Comparison of ENCODE assay signal across 24 cellular contexts in the genomic region with DNA sequence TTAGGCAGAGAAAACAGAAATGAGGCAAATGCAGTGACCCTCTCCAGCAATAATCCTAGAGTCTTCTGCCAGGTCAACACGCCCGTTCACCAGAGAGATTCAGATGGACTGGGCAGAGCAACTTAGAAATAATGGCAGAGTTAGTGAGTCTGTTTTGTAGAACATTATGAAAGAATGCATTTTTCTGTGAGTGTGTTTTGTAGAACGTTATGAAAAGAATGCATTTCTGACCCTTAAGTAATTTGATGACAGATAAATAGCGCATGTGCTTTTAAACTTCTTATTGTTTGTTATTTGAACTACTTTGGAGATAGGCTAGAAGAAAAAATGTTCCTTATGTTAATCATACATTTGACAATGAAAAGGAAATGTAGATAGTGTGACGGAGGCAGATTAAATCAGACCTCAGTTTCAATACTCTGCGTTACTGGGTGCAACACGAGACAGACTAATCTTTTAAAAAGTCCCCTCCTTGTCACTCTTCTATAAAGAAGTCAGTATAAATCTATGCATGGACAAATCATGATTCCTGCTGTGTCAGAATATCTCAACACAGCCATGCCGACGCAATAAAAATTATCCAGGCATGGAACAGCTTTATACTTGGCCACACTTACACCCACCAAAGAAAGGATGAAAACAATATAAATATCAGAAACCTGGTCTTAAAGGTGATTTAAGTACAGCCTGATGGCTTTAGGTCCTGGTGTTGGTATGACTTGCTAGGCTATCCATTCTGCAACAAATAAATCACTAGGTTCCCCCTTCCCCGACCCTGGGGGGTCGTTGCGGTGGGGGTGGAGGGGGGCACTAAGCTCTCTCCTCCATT. TPM values are rescaled to one million over a fixed set of nuclear protein-coding genes. Genes with fewer than 3 reads are reported as not detected.
DNase-seq lines count a peak whose midpoint lies in the region; ATAC-seq and TF ChIP-seq lines count a peak whose summit lies in the region.
"Had no signal": no experiment of that assay in that cellular context is flagged by ENCODE, and none has a peak within 500 bp of the region (broad histone marks: within the 10 kb centered on the region; RNA-seq: fewer than 3 reads in every experiment).

No MANE protein-coding gene starts in this region.

- H3K9me3 ChIP-seq in SJSA1 (replicated peaks): no peaks in the 10 kb centered on the region
- H3K9me3 ChIP-seq: BE2C, mucosa of descending colon had no signal

- no peaks in the 10 kb centered on the region for H3K9me3 Mint-ChIP-seq in nephron progenitor cell
- no peaks in the 10 kb centered on the region for H3K9me3 Mint-ChIP-seq in activated CD8-positive, alpha-beta T cell treated with anti-CD3 and anti-CD28 coated beads, Interleukin-2, amount 10 ng/mL, durations not matched to agents 7 days and 5 days (ENCODE audit: insufficient read depth)
- H3K9me3 Mint-ChIP-seq: activated T-helper 2 cell treated with anti-CD3 and anti-CD28 coated beads, Interferon-gamma antibody, Interleukin-2, Interleukin-4, amounts not matched to agents 10 μg/mL and 5 μg/mL and 100 μg/mL, durations not matched to agents 14 hours and 24 hours and 36 hours had no signal

- TF ChIP-seq CTCF in nephron progenitor cell (IDR thresholded peaks at IDR 0.05): no peak

- DNase-seq in ELR (ENCODE audit: low read depth): peak; percentile 24
- DNase-seq in SJSA1 (ENCODE audit: low read depth in 1 of 2, low spot score in 2 of 2): peak in 1 of 2 experiments; percentile 60
- DNase-seq in fibroblast of peridontal ligament (ENCODE audit: extremely low read depth): peak; percentile 58
- no peak for DNase-seq in nephron progenitor cell
- DNase-seq in NCI-H2107 treated with DMSO at 0.1 percent for 48 hours (lab: John Stamatoyannopoulos, UW; ENCODE audit: unreplicated experiment): no peak
- no peak for DNase-seq in NCI-H2227 (lab: John Stamatoyannopoulos, UW; ENCODE audit: unreplicated experiment)
- DNase-seq in activated CD8-positive, alpha-beta T cell treated with anti-CD3 and anti-CD28 coated beads, Interleukin-2, amount 10 ng/mL, durations not matched to agents 7 days and 5 days: no peak
- DNase-seq in activated CD4-positive, CD25-positive, alpha-beta regulatory T cell treated with anti-CD3 and anti-CD28 coated beads, Interleukin-2, amount 50 U/mL, for 72 hours: no peak
- DNase-seq: anterior cingulate cortex; BE2C; kidney glomerular epithelial cell; mucosa of descending colon; NCI-H1105 treated with DMSO at 0.1 percent for 48 hours; NCI-H2171; RPMI8226; stimulated activated CD4-positive, alpha-beta T cell treated with anti-CD3 and anti-CD28 coated beads, Interleukin-4, amount 100 ng/mL, for 24 hours; T-helper 1 cell had no signal

- peaks cover 81% of the 10 kb centered on the region for H3K4me1 Mint-ChIP-seq in nephron progenitor cell
- H3K4me1 Mint-ChIP-seq in activated CD8-positive, alpha-beta T cell treated with anti-CD3 and anti-CD28 coated beads, Interleukin-2, amount 10 ng/mL, durations not matched to agents 7 days and 5 days (ENCODE audit: low read depth): no peaks in the 10 kb centered on the region

- no peaks in the 10 kb centered on the region for H3K27me3 ChIP-seq in SJSA1 (replicated peaks)
- H3K27me3 ChIP-seq: BE2C had no signal

- H3K27ac ChIP-seq in SJSA1: peak overlapping the region; percentile 52
- H3K27ac ChIP-seq: epithelial cell of prostate, hepatocyte, HL-60, KMS-11 had no signal

- CTCF ChIA-PET in activated CD8-positive, alpha-beta T cell treated with anti-CD3 and anti-CD28 coated beads, Interleukin-2, amount 10 ng/mL, durations not matched to agents 7 days and 5 days (lab: Charles Lee): no interaction called here

- peaks cover 19% of the 10 kb centered on the region for H3K4me1 ChIP-seq in SJSA1 (replicated peaks)

- POLR2A ChIA-PET in activated CD8-positive, alpha-beta T cell treated with anti-CD3 and anti-CD28 coated beads, Interleukin-2, amount 10 ng/mL, durations not matched to agents 7 days and 5 days (lab: Charles Lee): no interaction called here

- no peaks in the 10 kb centered on the region for H3K36me3 ChIP-seq in SJSA1
- H3K36me3 ChIP-seq: BE2C had no signal

- peaks cover 15% of the 10 kb centered on the region for H3K27me3 Mint-ChIP-seq in nephron progenitor cell (ENCODE audit: low read depth, poor library complexity)
- peaks cover 10% of the 10 kb centered on the region for H3K27me3 Mint-ChIP-seq in activated CD8-positive, alpha-beta T cell treated with anti-CD3 and anti-CD28 coated beads, Interleukin-2, amount 10 ng/mL, durations not matched to agents 7 days and 5 days (ENCODE audit: low read depth)

- peak overlapping the region; percentile 21 for H3K4me3 Mint-ChIP-seq in nephron progenitor cell
- H3K4me3 Mint-ChIP-seq in activated CD8-positive, alpha-beta T cell treated with anti-CD3 and anti-CD28 coated beads, Interleukin-2, amount 10 ng/mL, durations not matched to agents 7 days and 5 days: no peak overlapping the region

- no peak for ATAC-seq in activated CD8-positive, alpha-beta T cell treated with anti-CD3 and anti-CD28 coated beads, Interleukin-2, amount 10 ng/mL, durations not matched to agents 7 days and 5 days
- ATAC-seq: mucosa of descending colon had no signal

- H3K36me3 Mint-ChIP-seq in nephron progenitor cell (ENCODE audit: low read depth): no peaks in the 10 kb centered on the region
- H3K36me3 Mint-ChIP-seq in activated CD8-positive, alpha-beta T cell treated with anti-CD3 and anti-CD28 coated beads, Interleukin-2, amount 10 ng/mL, durations not matched to agents 7 days and 5 days (ENCODE audit: low read depth): no peaks in the 10 kb centered on the region

- peak overlapping the region; percentile 4 for H3K27ac Mint-ChIP-seq in nephron progenitor cell
- H3K27ac Mint-ChIP-seq in activated CD8-positive, alpha-beta T cell treated with anti-CD3 and anti-CD28 coated beads, Interleukin-2, amount 10 ng/mL, durations not matched to agents 7 days and 5 days: no peak overlapping the region
- H3K27ac Mint-ChIP-seq: activated T-helper 2 cell treated with anti-CD3 and anti-CD28 coated beads, Interferon-gamma antibody, Interleukin-2, Interleukin-4, amounts not matched to agents 10 μg/mL and 5 μg/mL and 100 μg/mL, durations not matched to agents 14 hours and 24 hours and 36 hours had no signal

- no peak overlapping the region for H3K4me3 ChIP-seq in SJSA1
- H3K4me3 ChIP-seq: hepatocyte, mucosa of descending colon had no signal

RNA-seq across cellular contexts. Expression of a gene that starts 47.8 kb away (rescaled TPM):
- 0.31 and 0.71 TPM in 2 replicates for total RNA-seq in SJSA1 (2014; rRNA removed; shearing (Covaris generic))
- not detected for total RNA-seq in activated CD8-positive, alpha-beta T cell treated with anti-CD3 and anti-CD28 coated beads, Interleukin-2, amount 10 ng/mL, durations not matched to agents 7 days and 5 days
- total RNA-seq: activated CD8-positive, alpha-beta memory T cell treated with anti-CD3 and anti-CD28 coated beads for 36 hours; activated T-helper 2 cell treated with anti-CD3 and anti-CD28 coated beads, Interferon-gamma antibody, Interleukin-2, Interleukin-4, amounts not matched to agents 10 μg/mL and 5 μg/mL and 100 μg/mL, durations not matched to agents 14 hours and 24 hours and 36 hours; hepatocyte; osteocyte had no signal

Comparison
In these comparisons a context has a peak if more than half of its experiments do, and no peak if none do; other contexts are left out.
1. DNase-seq: peak in ELR (single experiment) and fibroblast of peridontal ligament (single experiment); none in nephron progenitor cell (single experiment), NCI-H2107 treated with DMSO at 0.1 percent for 48 hours (single experiment), NCI-H2227 (single experiment), activated CD8-positive, alpha-beta T cell treated with anti-CD3 and anti-CD28 coated beads, Interleukin-2, amount 10 ng/mL, durations not matched to agents 7 days and 5 days (single experiment) and activated CD4-positive, CD25-positive, alpha-beta regulatory T cell treated with anti-CD3 and anti-CD28 coated beads, Interleukin-2, amount 50 U/mL, for 72 hours (single experiment).